Comparison of ENCODE assay signal across 1 cellular context in the genomic region with DNA sequence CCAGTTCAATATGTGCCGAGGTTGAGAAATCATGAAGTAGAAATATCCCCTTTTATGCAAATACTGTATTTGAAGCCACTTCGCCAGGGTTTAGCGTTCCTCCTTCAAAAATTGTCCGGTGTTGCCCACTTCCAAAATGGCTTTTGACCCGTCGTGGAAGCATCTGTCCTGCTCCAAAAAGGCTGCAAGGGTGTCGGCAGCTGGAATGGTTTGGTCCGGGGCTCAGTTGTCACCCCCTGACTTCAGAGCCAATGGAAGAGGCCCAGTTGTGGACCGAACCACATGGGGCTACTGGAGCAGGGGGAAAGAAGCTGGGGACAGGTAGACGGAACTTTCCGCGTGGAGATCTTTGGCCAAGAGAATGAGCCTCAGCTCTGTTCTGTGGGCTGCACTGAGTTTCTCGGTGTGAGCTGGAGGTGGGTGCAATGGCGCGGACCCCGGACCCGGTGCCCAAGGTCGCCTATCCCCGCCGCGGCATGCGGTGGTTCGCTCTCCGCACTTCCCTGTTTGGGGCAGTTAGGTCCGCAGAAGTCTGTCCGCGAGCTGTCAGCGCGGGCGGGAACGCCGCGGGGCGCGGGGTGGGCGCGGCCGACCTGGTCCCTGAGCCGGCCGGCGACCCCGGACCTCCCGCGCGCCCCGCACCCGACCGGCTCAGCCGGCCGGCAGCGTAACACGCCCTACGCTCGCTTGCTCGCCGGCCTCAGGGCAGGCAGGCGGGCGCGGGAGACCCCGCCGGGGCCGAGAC.
TF ChIP-seq lines count a peak whose summit lies in the region.

Gene ANKRD13A (plus strand): TSS at position 527 of the 745 bp plus-strand sequence. CDS start 259 bp downstream, outside the sequence.

TF ChIP-seq in HepG2, 621 proteins besides CTCF, POLR2A, EP300 and RAD21 (continued from another document):
- peak; percentile 61 for TF ChIP-seq NRL (CRISPR knock-in tag; IDR thresholded peaks at IDR 0.05; ENCODE audit: borderline replicate concordance)
- TF ChIP-seq ZNF296 (CRISPR knock-in tag; conservative IDR thresholded peaks at IDR 0.05), result 0 out of 2 replicates have a peak, but pooled peaks have one; percentile 19
- TF ChIP-seq RFXANK (CRISPR knock-in tag; IDR thresholded peaks at IDR 0.05), result no peak
- TF ChIP-seq, protein P1, sequence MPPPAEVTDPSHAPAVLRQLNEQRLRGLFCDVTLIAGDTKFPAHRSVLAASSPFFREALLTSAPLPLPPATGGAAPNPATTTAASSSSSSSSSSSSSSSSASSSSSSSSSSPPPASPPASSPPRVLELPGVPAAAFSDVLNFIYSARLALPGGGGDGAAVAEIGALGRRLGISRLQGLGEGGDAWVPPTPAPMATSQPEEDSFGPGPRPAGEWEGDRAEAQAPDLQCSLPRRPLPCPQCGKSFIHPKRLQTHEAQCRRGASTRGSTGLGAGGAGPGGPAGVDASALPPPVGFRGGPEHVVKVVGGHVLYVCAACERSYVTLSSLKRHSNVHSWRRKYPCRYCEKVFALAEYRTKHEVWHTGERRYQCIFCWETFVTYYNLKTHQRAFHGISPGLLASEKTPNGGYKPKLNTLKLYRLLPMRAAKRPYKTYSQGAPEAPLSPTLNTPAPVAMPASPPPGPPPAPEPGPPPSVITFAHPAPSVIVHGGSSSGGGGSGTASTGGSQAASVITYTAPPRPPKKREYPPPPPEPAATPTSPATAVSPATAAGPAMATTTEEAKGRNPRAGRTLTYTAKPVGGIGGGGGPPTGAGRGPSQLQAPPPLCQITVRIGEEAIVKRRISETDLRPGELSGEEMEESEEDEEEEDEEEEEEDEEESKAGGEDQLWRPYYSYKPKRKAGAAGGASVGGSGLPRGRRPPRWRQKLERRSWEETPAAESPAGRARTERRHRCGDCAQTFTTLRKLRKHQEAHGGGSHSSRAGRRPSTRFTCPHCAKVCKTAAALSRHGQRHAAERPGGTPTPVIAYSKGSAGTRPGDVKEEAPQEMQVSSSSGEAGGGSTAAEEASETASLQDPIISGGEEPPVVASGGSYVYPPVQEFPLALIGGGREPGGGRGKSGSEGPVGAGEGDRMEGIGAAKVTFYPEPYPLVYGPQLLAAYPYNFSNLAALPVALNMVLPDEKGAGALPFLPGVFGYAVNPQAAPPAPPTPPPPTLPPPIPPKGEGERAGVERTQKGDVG (CRISPR knock-in tag; IDR thresholded peaks at IDR 0.05; ENCODE audit: borderline replicate concordance), result peak; percentile 74; the same call in 1 of the 2 replicates
- TF ChIP-seq, protein P2, sequence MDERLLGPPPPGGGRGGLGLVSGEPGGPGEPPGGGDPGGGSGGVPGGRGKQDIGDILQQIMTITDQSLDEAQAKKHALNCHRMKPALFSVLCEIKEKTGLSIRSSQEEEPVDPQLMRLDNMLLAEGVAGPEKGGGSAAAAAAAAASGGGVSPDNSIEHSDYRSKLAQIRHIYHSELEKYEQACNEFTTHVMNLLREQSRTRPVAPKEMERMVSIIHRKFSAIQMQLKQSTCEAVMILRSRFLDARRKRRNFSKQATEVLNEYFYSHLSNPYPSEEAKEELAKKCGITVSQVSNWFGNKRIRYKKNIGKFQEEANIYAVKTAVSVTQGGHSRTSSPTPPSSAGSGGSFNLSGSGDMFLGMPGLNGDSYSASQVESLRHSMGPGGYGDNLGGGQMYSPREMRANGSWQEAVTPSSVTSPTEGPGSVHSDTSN (CRISPR knock-in tag; IDR thresholded peaks at IDR 0.05), result no peak
- 0 out of 2 replicates have a peak, but pooled peaks have one; percentile 65 for TF ChIP-seq ZNF431 (CRISPR knock-in tag; IDR thresholded peaks at IDR 0.05; ENCODE audit: borderline replicate concordance, low read depth)
- TF ChIP-seq ATM (IDR thresholded peaks at IDR 0.05; ENCODE audit: borderline replicate concordance), result no peak
- no peak; the same call in 1 of the 2 replicates for TF ChIP-seq ZNF839 (CRISPR knock-in tag; IDR thresholded peaks at IDR 0.05; ENCODE audit: borderline replicate concordance)
